25 cellular contexts compared by ENCODE assay signal in genomic region chr9:37410354-37410861, GRCh38. TPM values are rescaled to one million over a fixed set of nuclear protein-coding genes. Genes with fewer than 3 reads are reported as not detected.
DNase-seq lines count a peak whose midpoint lies in the region; ATAC-seq and TF ChIP-seq lines count a peak whose summit lies in the region.
"Had no signal": no experiment of that assay in that cellular context is flagged by ENCODE, and none has a peak within 500 bp of the region (broad histone marks: within the 10 kb centered on the region; RNA-seq: fewer than 3 reads in every experiment).

No MANE protein-coding gene starts in this region.

- H3K79me2 ChIP-seq in Loucy (ENCODE audit: insufficient read depth, low read length), result no peaks in the 10 kb centered on the region

- H3K27ac ChIP-seq in BLaER1 treated with 17β-estradiol and CSF1 and Interleukin-3, amounts not matched to agents 10 nM and 100 nM, result peak overlapping the region in 9 of 11 experiments; percentile 27 to 79 (median 63); a peak in 17 of 22 replicates
- H3K27ac ChIP-seq in suprapubic skin, result no peak overlapping the region
- H3K27ac ChIP-seq in testis, result no peak overlapping the region
- H3K27ac ChIP-seq: breast epithelium, colonic mucosa, esophagus muscularis mucosa, gastrocnemius medialis, HL-60, left ventricle myocardium inferior had no signal

- H3K4me2 ChIP-seq in BLaER1 treated with 17β-estradiol and CSF1 and Interleukin-3, amounts not matched to agents 10 nM and 100 nM, result peak overlapping the region; percentile 49 to 93 (median 79); a peak in 21 of 22 replicates
- no peak overlapping the region for H3K4me2 ChIP-seq in Loucy (ENCODE audit: low read depth, low read length, poor library complexity, severe bottlenecking)

- 0 out of 20 replicates have a peak overlapping the region, but pooled peaks of 2 of the 10 experiments have one; percentile 1 to 21 for H3K4me3 ChIP-seq in BLaER1 treated with 17β-estradiol and CSF1 and Interleukin-3, amounts not matched to agents 10 nM and 100 nM
- peak overlapping the region; percentile 38 for H3K4me3 ChIP-seq in GM12864 (ENCODE audit: low read depth, low read length)
- H3K4me3 ChIP-seq in Loucy (ENCODE audit: low read length, poor library complexity, severe bottlenecking), result no peak overlapping the region
- no peak overlapping the region for H3K4me3 ChIP-seq in suprapubic skin
- H3K4me3 ChIP-seq in testis, result no peak overlapping the region
- H3K4me3 ChIP-seq: breast epithelium, colonic mucosa, esophagus muscularis mucosa, gastrocnemius medialis, left ventricle myocardium inferior had no signal

- peaks cover 4% of the 10 kb centered on the region for H3K27me3 Mint-ChIP-seq in memory B cell

- peaks cover 0 to 5% (median 0%) of the 10 kb centered on the region in 11 experiments; a peak in 1 of 22 replicates for H3K27me3 ChIP-seq in BLaER1 treated with 17β-estradiol and CSF1 and Interleukin-3, amounts not matched to agents 10 nM and 100 nM
- H3K27me3 ChIP-seq in Loucy (ENCODE audit: insufficient read depth, low read length, poor library complexity, severe bottlenecking), result no peaks in the 10 kb centered on the region
- no peaks in the 10 kb centered on the region for H3K27me3 ChIP-seq in suprapubic skin
- no peaks in the 10 kb centered on the region for H3K27me3 ChIP-seq in testis
- H3K27me3 ChIP-seq: breast epithelium, colonic mucosa, esophagus muscularis mucosa, gastrocnemius medialis had no signal

- ATAC-seq in memory B cell (ENCODE audit: low read depth), result no peak
- ATAC-seq: gastrocnemius medialis, Right ventricle myocardium inferior had no signal

- H3K9me2 ChIP-seq in Loucy (replicated peaks; ENCODE audit: low read depth, low read length), result no peaks in the 10 kb centered on the region

- intact Hi-C loops in testis (cut with DNase I; ENCODE audit: low total_unique reads), result no loop called here

- no peaks in the 10 kb centered on the region for H3F3A ChIP-seq in Loucy (ENCODE audit: low read depth)

- H3K36me3 ChIP-seq in BLaER1 treated with 17β-estradiol and CSF1 and Interleukin-3, amounts not matched to agents 10 nM and 100 nM, result no peaks in the 10 kb centered on the region
- H3K36me3 ChIP-seq in Loucy (ENCODE audit: insufficient read depth, low read length) (no peaks in the 10 kb centered on the region), suprapubic skin (no peaks in the 10 kb centered on the region), testis (ENCODE audit: low read depth, missing control alignments) (no peaks in the 10 kb centered on the region)
- H3K36me3 ChIP-seq: breast epithelium, colonic mucosa, esophagus muscularis mucosa, gastrocnemius medialis, left ventricle myocardium inferior had no signal

- TF ChIP-seq CTCF in GM12864 (IDR thresholded peaks at IDR 0.05; ENCODE audit: low read depth, low read length, missing control alignments) (no peak), Loucy (conservative IDR thresholded peaks at IDR 0.05; ENCODE audit: low read length) (no peak), suprapubic skin (IDR thresholded peaks at IDR 0.05) (no peak), testis (IDR thresholded peaks at IDR 0.05) (no peak)

- WGBS in suprapubic skin, result 92% methylated on average over 9 of the region's 9 CpGs
- WGBS in testis, 2 donors, result 87 to 93% methylated on average over 5 to 9 of the region's 9 CpGs

- H3K9me3 Mint-ChIP-seq in memory B cell, result no peaks in the 10 kb centered on the region
- H3K9me3 Mint-ChIP-seq: CD4-positive, alpha-beta memory T cell; nephron had no signal

- H3K4me1 ChIP-seq in BLaER1 treated with 17β-estradiol and CSF1 and Interleukin-3, amounts not matched to agents 10 nM and 100 nM, result peaks cover 31 to 97% (median 81%) of the 10 kb centered on the region in 10 experiments
- H3K4me1 ChIP-seq in Loucy (ENCODE audit: insufficient read depth, low read length, poor library complexity, severe bottlenecking) (peaks cover 16% of the 10 kb centered on the region), suprapubic skin (peaks cover 18% of the 10 kb centered on the region), testis (peaks cover 14% of the 10 kb centered on the region)
- H3K4me1 ChIP-seq: breast epithelium, colonic mucosa had no signal

- H3K36me3 Mint-ChIP-seq in memory B cell, result no peaks in the 10 kb centered on the region
- H3K36me3 Mint-ChIP-seq: CD4-positive, alpha-beta memory T cell had no signal

- H3K9ac ChIP-seq in BLaER1 treated with 17β-estradiol and CSF1 and Interleukin-3, amounts not matched to agents 10 nM and 100 nM, result peak overlapping the region in 8 of 11 experiments; percentile 35 to 69 (median 56); a peak in 13 of 22 replicates
- no peak overlapping the region for H3K9ac ChIP-seq in Loucy (ENCODE audit: low read depth, low read length, poor library complexity, severe bottlenecking)

- H3K27ac Mint-ChIP-seq in memory B cell, result peak overlapping the region; percentile 87

- H4K20me1 ChIP-seq in BLaER1 treated with 17β-estradiol and CSF1 and Interleukin-3, amounts not matched to agents 10 nM and 100 nM, result no peaks in the 10 kb centered on the region
- no peaks in the 10 kb centered on the region for H4K20me1 ChIP-seq in Loucy (ENCODE audit: insufficient read depth, low read length, poor library complexity, severe bottlenecking)

- peaks cover 38% of the 10 kb centered on the region for H3K4me1 Mint-ChIP-seq in memory B cell

- 0 out of 2 replicates have a peak overlapping the region, but pooled peaks have one; percentile 36 for H2AFZ ChIP-seq in Loucy (ENCODE audit: low read length)

- H3K9me3 ChIP-seq in BLaER1 treated with 17β-estradiol and CSF1 and Interleukin-3, amounts not matched to agents 10 nM and 100 nM (replicated peaks in 1 of 11), result no peaks in the 10 kb centered on the region
- H3K9me3 ChIP-seq in Loucy (ENCODE audit: insufficient read depth, low read depth, low read length), result no peaks in the 10 kb centered on the region
- H3K9me3 ChIP-seq in suprapubic skin, result no peaks in the 10 kb centered on the region
- no peaks in the 10 kb centered on the region for H3K9me3 ChIP-seq in testis
- H3K9me3 ChIP-seq: breast epithelium, colonic mucosa, esophagus muscularis mucosa, gastrocnemius medialis, left ventricle myocardium inferior had no signal

- DNase-seq in GM12864 (ENCODE audit: low read depth) (no peak), memory B cell (ENCODE audit: low spot score in 2 of 2) (no peak), suprapubic skin (ENCODE audit: low spot score in 2 of 2) (no peak), activated gamma-delta T cell (lab: John Stamatoyannopoulos, UW) (no peak), testis (no peak)
- DNase-seq: activated CD4-positive, alpha-beta T cell treated with anti-CD3 and anti-CD28 coated beads, Interleukin-2, amount 50 U/mL, for 1 hour; activated CD8-positive, alpha-beta memory T cell treated with anti-CD3 and anti-CD28 coated beads, Interleukin-2, amount 50 U/mL, for 48 hours; amniotic stem cell; CD4-positive, alpha-beta memory T cell; colonic mucosa; gastrocnemius medialis; GDM1; hypothalamus; left ventricle myocardium inferior; MM.1S; NCI-H1436 treated with DMSO at 0.1 percent for 48 hours; NCI-H524; SW 1271 had no signal

- TF ChIP-seq EP300 in suprapubic skin (IDR thresholded peaks at IDR 0.05), result no peak

- no peak for TF ChIP-seq POLR2A in suprapubic skin (IDR thresholded peaks at IDR 0.05)
- no peak for TF ChIP-seq POLR2A in testis (IDR thresholded peaks at IDR 0.05)

- H3K4me3 Mint-ChIP-seq in memory B cell, result no peak overlapping the region
- H3K4me3 Mint-ChIP-seq: CD4-positive, alpha-beta memory T cell; nephron had no signal

RNA-seq across cellular contexts. Expression of gene GRHPR, which starts 12.1 kb away (rescaled TPM):
- 100 to 1,000 TPM; 132 to 156 (median 141) TPM for total RNA-seq in suprapubic skin
- 100 to 1,000 TPM; 195 to 262 TPM for total RNA-seq in testis
- polyA plus RNA-seq in testis (ENCODE audit: insufficient read depth, low read depth, low replicate concordance), result 130 TPM

RNA-seq across cellular contexts. Expression of gene ZBTB5, which starts 54.8 kb away (rescaled TPM):
- 10 to 100 TPM; 18.0 to 24.7 (median 23.5) TPM for total RNA-seq in suprapubic skin
- total RNA-seq in testis, result 10 to 100 TPM; 28.4 to 33.8 TPM
- 20.4 TPM for polyA plus RNA-seq in testis (ENCODE audit: insufficient read depth, low read depth, low replicate concordance)

Comparison
In these comparisons a context has a peak if more than half of its experiments do, and no peak if none do; other contexts are left out.
1. H3K27ac ChIP-seq: peak in BLaER1 treated with 17β-estradiol and CSF1 and Interleukin-3, amounts not matched to agents 10 nM and 100 nM (9 of 11); none in suprapubic skin (single experiment) and testis (0 of 2).